In the genomic region with DNA sequence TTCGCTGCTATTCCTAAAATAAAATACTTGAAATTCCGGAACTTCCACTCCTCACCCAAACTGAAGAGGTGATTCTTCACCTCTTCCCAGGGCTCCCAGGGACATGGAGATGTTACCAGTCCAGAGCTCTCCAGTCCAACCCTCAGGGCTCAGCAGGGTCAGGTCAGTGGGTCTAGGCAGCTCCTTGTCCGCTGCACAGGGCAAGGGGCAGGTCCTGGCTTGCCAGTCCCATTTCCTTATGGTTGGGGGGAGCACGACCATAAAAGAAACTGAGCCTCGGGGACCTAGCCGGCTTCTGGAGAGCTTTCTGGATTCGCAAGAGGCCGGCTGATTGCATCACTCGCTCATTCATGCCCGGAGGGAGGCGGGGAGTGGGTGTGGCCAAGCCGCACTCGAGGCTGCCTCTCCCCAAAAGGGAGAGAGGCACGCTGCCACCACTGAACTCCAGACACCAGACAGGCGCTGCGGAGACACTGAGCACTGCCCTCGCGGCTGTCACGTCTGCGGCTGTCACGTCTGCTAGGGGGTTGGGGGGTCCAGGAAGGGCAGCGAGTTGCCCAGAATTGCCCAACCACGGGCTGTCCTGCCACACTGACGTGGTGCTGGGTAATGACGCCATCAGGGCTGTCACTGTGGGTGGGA, we compare ENCODE assay signal across 1 cellular context.
TF ChIP-seq lines count a peak whose summit lies in the region.

No MANE protein-coding gene starts in this region.

TF ChIP-seq in GM12878, 131 proteins besides CTCF, POLR2A, EP300 and RAD21 (continued from another document and continues in another):
- TF ChIP-seq RCOR1 (conservative IDR thresholded peaks at IDR 0.05; ENCODE audit: low read depth, low read length) (no peak), IKZF1 (conservative IDR thresholded peaks at IDR 0.05) (0 out of 2 replicates have a peak, but pooled peaks have one; percentile 23), PBX3 (IDR thresholded peaks at IDR 0.05; ENCODE audit: insufficient replicate concordance, low read depth, low read length) (no peak), BCL11A (IDR thresholded peaks at IDR 0.05; ENCODE audit: low read depth, low read length) (no peak), ZBED1 (IDR thresholded peaks at IDR 0.05; ENCODE audit: borderline replicate concordance) (no peak), SP1 (IDR thresholded peaks at IDR 0.05; ENCODE audit: low read depth, low read length) (no peak), RUNX3 (IDR thresholded peaks at IDR 0.05; ENCODE audit: low read length) (peak; percentile 9; the same call in 1 of the 2 replicates), ESRRA (IDR thresholded peaks at IDR 0.05; ENCODE audit: low read length) (no peak), CBX5 (IDR thresholded peaks at IDR 0.05; ENCODE audit: low read depth) (no peak), ATF7 (IDR thresholded peaks at IDR 0.05; ENCODE audit: low read depth) (peak; percentile 75; the same call in 1 of the 2 replicates), ZZZ3 (IDR thresholded peaks at IDR 0.05; ENCODE audit: control insufficient read depth, insufficient read length, low read depth) (no peak), BHLHE40 (IDR thresholded peaks at IDR 0.05; ENCODE audit: borderline replicate concordance in 1 of 2, low read depth in 2 of 2, low read length in 1 of 2) (peak in 1 of 2 experiments; percentile 67; a peak in 2 of 4 replicates), ZNF274 (IDR thresholded peaks at IDR 0.05; ENCODE audit: insufficient read depth, insufficient read length) (no peak), HSF1 (IDR thresholded peaks at IDR 0.05; ENCODE audit: low read depth, low read length) (no peak), MYB (IDR thresholded peaks at IDR 0.05; ENCODE audit: borderline replicate concordance, low read depth, low read length) (no peak), TCF12 (IDR thresholded peaks at IDR 0.05; ENCODE audit: low read depth, low read length) (no peak), SUPT20H (IDR thresholded peaks at IDR 0.05; ENCODE audit: borderline replicate concordance, control insufficient read depth, low read depth, low read length) (no peak), JUND (IDR thresholded peaks at IDR 0.05; ENCODE audit: low read depth, low read length) (0 out of 2 replicates have a peak, but pooled peaks have one; percentile 21), FOXK2 (IDR thresholded peaks at IDR 0.05) (no peak), JUNB (IDR thresholded peaks at IDR 0.05) (0 out of 2 replicates have a peak, but pooled peaks have one; percentile 11), NRF1 (conservative IDR thresholded peaks at IDR 0.05; ENCODE audit: low read depth, low read length) (no peak), BRCA1 (IDR thresholded peaks at IDR 0.05; ENCODE audit: low read depth, low read length) (no peak), SREBF2 (IDR thresholded peaks at IDR 0.05; ENCODE audit: low read length) (no peak), CREB1 (IDR thresholded peaks at IDR 0.05; ENCODE audit: low read depth) (peak; percentile 79), PAX5 (IDR thresholded peaks at IDR 0.05; ENCODE audit: borderline replicate concordance, low read depth, low read length) (no peak), PML (IDR thresholded peaks at IDR 0.05; ENCODE audit: low read length) (no peak), EZH2 (IDR thresholded peaks at IDR 0.05; ENCODE audit: borderline replicate concordance, control insufficient read depth, low read depth, low read length) (no peak), SMC3 (IDR thresholded peaks at IDR 0.05; ENCODE audit: borderline replicate concordance, low read length) (no peak), MTA2 (IDR thresholded peaks at IDR 0.05; ENCODE audit: low read depth) (no peak), CHD2 (IDR thresholded peaks at IDR 0.05; ENCODE audit: borderline replicate concordance, low read depth, low read length) (0 out of 2 replicates have a peak, but pooled peaks have one; percentile 15), SMARCA5 (IDR thresholded peaks at IDR 0.05) (no peak), EED (IDR thresholded peaks at IDR 0.05; ENCODE audit: low read depth) (no peak), MTA3 (IDR thresholded peaks at IDR 0.05; ENCODE audit: borderline replicate concordance, low read length) (no peak), BACH1 (IDR thresholded peaks at IDR 0.05; ENCODE audit: borderline replicate concordance) (peak; percentile 59; the same call in 1 of the 2 replicates), SRF (IDR thresholded peaks at IDR 0.05; ENCODE audit: low read depth in 2 of 2, low read length in 2 of 2) (no peak), TAF1 (IDR thresholded peaks at IDR 0.05; ENCODE audit: borderline replicate concordance, low read depth, low read length) (no peak), DPF2 (IDR thresholded peaks at IDR 0.05) (no peak), ZNF217 (IDR thresholded peaks at IDR 0.05) (no peak), SIX5 (IDR thresholded peaks at IDR 0.05; ENCODE audit: low read depth, low read length, severe bottlenecking) (no peak), BCLAF1 (IDR thresholded peaks at IDR 0.05) (no peak), ATF3 (IDR thresholded peaks at IDR 0.05; ENCODE audit: borderline replicate concordance, extremely low read depth, low read depth, low read length) (no peak), EGR1 (IDR thresholded peaks at IDR 0.05; ENCODE audit: borderline replicate concordance in 1 of 2, low read depth in 2 of 2, low read length in 2 of 2) (no peak), CBX3 (IDR thresholded peaks at IDR 0.05; ENCODE audit: borderline replicate concordance, low read depth) (no peak), CUX1 (IDR thresholded peaks at IDR 0.05; ENCODE audit: insufficient replicate concordance, low read depth, low read length) (no peak), SPI1 (IDR thresholded peaks at IDR 0.05; ENCODE audit: borderline replicate concordance, insufficient read depth, low read depth, low read length) (no peak), NFXL1 (IDR thresholded peaks at IDR 0.05; ENCODE audit: borderline replicate concordance) (no peak)
- TF ChIP-seq, protein P1, sequence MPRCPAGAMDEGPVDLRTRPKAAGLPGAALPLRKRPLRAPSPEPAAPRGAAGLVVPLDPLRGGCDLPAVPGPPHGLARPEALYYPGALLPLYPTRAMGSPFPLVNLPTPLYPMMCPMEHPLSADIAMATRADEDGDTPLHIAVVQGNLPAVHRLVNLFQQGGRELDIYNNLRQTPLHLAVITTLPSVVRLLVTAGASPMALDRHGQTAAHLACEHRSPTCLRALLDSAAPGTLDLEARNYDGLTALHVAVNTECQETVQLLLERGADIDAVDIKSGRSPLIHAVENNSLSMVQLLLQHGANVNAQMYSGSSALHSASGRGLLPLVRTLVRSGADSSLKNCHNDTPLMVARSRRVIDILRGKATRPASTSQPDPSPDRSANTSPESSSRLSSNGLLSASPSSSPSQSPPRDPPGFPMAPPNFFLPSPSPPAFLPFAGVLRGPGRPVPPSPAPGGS (IDR thresholded peaks at IDR 0.05; ENCODE audit: borderline replicate concordance, insufficient read depth, low read depth, low read length, poor library complexity, severe bottlenecking) = no peak
- TF ChIP-seq, protein P2, sequence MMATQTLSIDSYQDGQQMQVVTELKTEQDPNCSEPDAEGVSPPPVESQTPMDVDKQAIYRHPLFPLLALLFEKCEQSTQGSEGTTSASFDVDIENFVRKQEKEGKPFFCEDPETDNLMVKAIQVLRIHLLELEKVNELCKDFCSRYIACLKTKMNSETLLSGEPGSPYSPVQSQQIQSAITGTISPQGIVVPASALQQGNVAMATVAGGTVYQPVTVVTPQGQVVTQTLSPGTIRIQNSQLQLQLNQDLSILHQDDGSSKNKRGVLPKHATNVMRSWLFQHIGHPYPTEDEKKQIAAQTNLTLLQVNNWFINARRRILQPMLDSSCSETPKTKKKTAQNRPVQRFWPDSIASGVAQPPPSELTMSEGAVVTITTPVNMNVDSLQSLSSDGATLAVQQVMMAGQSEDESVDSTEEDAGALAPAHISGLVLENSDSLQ (IDR thresholded peaks at IDR 0.05) = peak; percentile 50; the same call in 1 of the 2 replicates
- TF ChIP-seq, protein P3, sequence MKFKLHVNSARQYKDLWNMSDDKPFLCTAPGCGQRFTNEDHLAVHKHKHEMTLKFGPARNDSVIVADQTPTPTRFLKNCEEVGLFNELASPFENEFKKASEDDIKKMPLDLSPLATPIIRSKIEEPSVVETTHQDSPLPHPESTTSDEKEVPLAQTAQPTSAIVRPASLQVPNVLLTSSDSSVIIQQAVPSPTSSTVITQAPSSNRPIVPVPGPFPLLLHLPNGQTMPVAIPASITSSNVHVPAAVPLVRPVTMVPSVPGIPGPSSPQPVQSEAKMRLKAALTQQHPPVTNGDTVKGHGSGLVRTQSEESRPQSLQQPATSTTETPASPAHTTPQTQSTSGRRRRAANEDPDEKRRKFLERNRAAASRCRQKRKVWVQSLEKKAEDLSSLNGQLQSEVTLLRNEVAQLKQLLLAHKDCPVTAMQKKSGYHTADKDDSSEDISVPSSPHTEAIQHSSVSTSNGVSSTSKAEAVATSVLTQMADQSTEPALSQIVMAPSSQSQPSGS (IDR thresholded peaks at IDR 0.05; ENCODE audit: low read length) = no peak
